Comparison of ENCODE assay signal across 8 cellular contexts in genomic region chr13:46893820-46894533, GRCh38. TPM values are rescaled to one million over a fixed set of nuclear protein-coding genes. Genes with fewer than 3 reads are reported as not detected.
A peak's percentile ranks its signal among the peaks of the same experiment; 100 is the strongest.
DNase-seq lines count a peak whose midpoint lies in the region; ATAC-seq and TF ChIP-seq lines count a peak whose summit lies in the region.

No MANE protein-coding gene starts in this region.

- no peaks in the 10 kb centered on the region for H3K27me3 ChIP-seq in Peyer's patch

- no peak overlapping the region for H3K27ac Mint-ChIP-seq in natural killer cell
- H3K27ac Mint-ChIP-seq in stimulated activated naive B cell treated with anti-CD40 and anti-IgM and Interleukin-4, amounts not matched to agents 10 μg/mL and 1 μg/mL and 100 μg/mL, for 72 hours: peak overlapping the region; percentile 52

- no peak for TF ChIP-seq POLR2A in Peyer's patch (IDR thresholded peaks at IDR 0.05)

- H3K9me3 ChIP-seq in Peyer's patch: no peaks in the 10 kb centered on the region

- peak; percentile 40 to 86 (median 55) for TF ChIP-seq CTCF in Peyer's patch (IDR thresholded peaks at IDR 0.05)
- peak; percentile 75 for TF ChIP-seq CTCF in fibroblast of pulmonary artery (IDR thresholded peaks at IDR 0.05; ENCODE audit: low read length, missing control alignments)
- TF ChIP-seq CTCF in natural killer cell (IDR thresholded peaks at IDR 0.05): peak; percentile 84

- peak overlapping the region; percentile 73 for H3K4me3 Mint-ChIP-seq in natural killer cell
- H3K4me3 Mint-ChIP-seq in stimulated activated naive B cell treated with anti-CD40 and anti-IgM and Interleukin-4, amounts not matched to agents 10 μg/mL and 1 μg/mL and 100 μg/mL, for 72 hours: peak overlapping the region; percentile 88 to 91

- H3K4me1 Mint-ChIP-seq in natural killer cell: peaks cover 15 to 17% of the 10 kb centered on the region in 2 donors
- peaks cover 10 to 20% of the 10 kb centered on the region in 2 donors for H3K4me1 Mint-ChIP-seq in stimulated activated naive B cell treated with anti-CD40 and anti-IgM and Interleukin-4, amounts not matched to agents 10 μg/mL and 1 μg/mL and 100 μg/mL, for 72 hours

- H3K27me3 Mint-ChIP-seq in natural killer cell (ENCODE audit: low read depth in 2 of 2): peaks cover 51 to 85% of the 10 kb centered on the region in 2 donors
- peaks cover 26 to 40% of the 10 kb centered on the region in 2 donors for H3K27me3 Mint-ChIP-seq in stimulated activated naive B cell treated with anti-CD40 and anti-IgM and Interleukin-4, amounts not matched to agents 10 μg/mL and 1 μg/mL and 100 μg/mL, for 72 hours

- DNase-seq in A172 (ENCODE audit: low spot score) (peak; percentile 26), Peyer's patch (peak; percentile 29 to 74 (median 72)), fibroblast of pulmonary artery (ENCODE audit: low read depth) (peak; percentile 49), natural killer cell (peak; percentile 56)
- peak; percentile 17 to 40 for DNase-seq in activated T-helper 1 cell treated with anti-CD3 and anti-CD28 coated beads, Interleukin-2, amount 50 U/mL, for 16 hours (ENCODE audit: low read depth in 1 of 2, low spot score in 1 of 2)
- DNase-seq in stimulated activated naive B cell treated with anti-CD40 and anti-IgM and Interleukin-4, amounts not matched to agents 10 μg/mL and 1 μg/mL and 100 μg/mL, for 72 hours: peak; percentile 57

- H3K4me3 ChIP-seq in Peyer's patch: peak overlapping the region; percentile 28 to 60 (median 47)
- H3K4me3 ChIP-seq in fibroblast of pulmonary artery (replicated peaks; ENCODE audit: low read depth, low read length): peak overlapping the region; percentile 66

- ATAC-seq in GM18517 (IDR thresholded peaks at IDR 0.05; ENCODE audit: unreplicated experiment) (peak; percentile 72), HG03108 (IDR thresholded peaks at IDR 0.05; ENCODE audit: unreplicated experiment) (peak; percentile 79), natural killer cell (peak; percentile 82 to 96 (median 92))
- peak; percentile 96 for ATAC-seq in stimulated activated naive B cell treated with anti-CD40 and anti-IgM and Interleukin-4, amounts not matched to agents 10 μg/mL and 1 μg/mL and 100 μg/mL, for 72 hours (replicated peaks)

- H3K27ac ChIP-seq in Peyer's patch: peak overlapping the region; percentile 25 to 57 (median 38)

- no peaks in the 10 kb centered on the region for H3K36me3 Mint-ChIP-seq in natural killer cell
- H3K36me3 Mint-ChIP-seq in stimulated activated naive B cell treated with anti-CD40 and anti-IgM and Interleukin-4, amounts not matched to agents 10 μg/mL and 1 μg/mL and 100 μg/mL, for 72 hours: no peaks in the 10 kb centered on the region

- no peaks in the 10 kb centered on the region for H3K9me3 Mint-ChIP-seq in natural killer cell
- no peaks in the 10 kb centered on the region for H3K9me3 Mint-ChIP-seq in stimulated activated naive B cell treated with anti-CD40 and anti-IgM and Interleukin-4, amounts not matched to agents 10 μg/mL and 1 μg/mL and 100 μg/mL, for 72 hours

- intact Hi-C loops in natural killer cell (cut with micrococcal nuclease): no loop called here

- H3K4me1 ChIP-seq in Peyer's patch: peaks cover 0 to 10% (median 3%) of the 10 kb centered on the region in 4 donors

- no peaks in the 10 kb centered on the region for H3K36me3 ChIP-seq in Peyer's patch

RNA-seq across cellular contexts. Expression of gene HTR2A, which starts 2.9 kb away (rescaled TPM):
- 0.02 and 0.14 TPM in 2 replicates for total RNA-seq in A172 (2014; rRNA removed; shearing (Covaris generic))
- total RNA-seq in Peyer's patch (1 to 10 TPM in 1 of 4 donors, under 1 TPM in 2, not detected in 1; 0.27 to 1.7 (median 0.35) TPM), natural killer cell (not detected)

Comparison
In these comparisons a context has a peak if more than half of its experiments do, and no peak if none do; other contexts are left out.
1. Peak in every context shown above with its lines: DNase-seq, ATAC-seq, H3K4me3 ChIP-seq and H3K27ac ChIP-seq.